Comparison of ENCODE assay signal across 31 cellular contexts in genomic region chr16:80664226-80664625, GRCh38.
"Had no signal": no experiment of that assay in that cellular context is flagged by ENCODE, and none has a peak within 500 bp of the region (broad histone marks: within the 10 kb centered on the region; RNA-seq: fewer than 3 reads in every experiment).

No MANE protein-coding gene starts in this region.

- H3K4me3 ChIP-seq: ascending aorta, cardiac muscle cell, colonic mucosa, dorsolateral prefrontal cortex, heart left ventricle, pancreas, psoas muscle, thoracic aorta, uterus had no signal

- H3K27ac Mint-ChIP-seq: activated CD4-positive, alpha-beta T cell treated with anti-CD3 and anti-CD28 coated beads, Interleukin-2, amount 10 ng/mL, durations not matched to agents 7 days and 5 days; activated CD8-positive, alpha-beta T cell treated with anti-CD3 and anti-CD28 coated beads for 36 hours; activated naive CD4-positive, alpha-beta T cell treated with anti-CD3 and anti-CD28 coated beads for 36 hours; activated naive CD8-positive, alpha-beta T cell treated with anti-CD3 and anti-CD28 coated beads, Interleukin-2, amount 10 ng/mL, durations not matched to agents 7 days and 5 days; activated T-cell treated with anti-CD3 and anti-CD28 coated beads, Interleukin-2, amount 50 U/mL, for 72 hours; brain; effector memory CD8-positive, alpha-beta T cell; immature natural killer cell; type B pancreatic cell had no signal

- H3K36me3 ChIP-seq: ascending aorta, cardiac muscle cell, colonic mucosa, heart left ventricle, pancreas, thoracic aorta, uterus had no signal

- H3K4me1 ChIP-seq: ascending aorta, colonic mucosa, pancreas, psoas muscle, uterus had no signal

- DNase-seq: activated CD4-positive, alpha-beta T cell treated with anti-CD3 and anti-CD28 coated beads, Interleukin-2, amount 10 ng/mL, durations not matched to agents 7 days and 5 days; activated CD4-positive, CD25-positive, alpha-beta regulatory T cell treated with anti-CD3 and anti-CD28 coated beads, Interleukin-2, amount 50 U/mL, for 72 hours; activated CD8-positive, alpha-beta T cell treated with anti-CD3 and anti-CD28 coated beads for 36 hours; activated effector memory CD4-positive, alpha-beta T cell treated with Interleukin-2 at 50 U/mL for 16 hours; activated naive CD4-positive, alpha-beta T cell treated with anti-CD3 and anti-CD28 coated beads for 36 hours; activated naive CD8-positive, alpha-beta T cell treated with anti-CD3 and anti-CD28 coated beads, Interleukin-2, amount 10 ng/mL, durations not matched to agents 7 days and 5 days; activated T-cell treated with anti-CD3 and anti-CD28 coated beads for 4 hours; activated T-cell treated with anti-CD3 and anti-CD28 coated beads, Interleukin-2, amount 50 U/mL, for 72 hours; cerebellar nuclear complex; colonic mucosa; dorsolateral prefrontal cortex; effector memory CD8-positive, alpha-beta T cell; foreskin fibroblast; heart left ventricle; hypothalamus; immature natural killer cell; midbrain; naive thymus-derived CD4-positive, alpha-beta T cell; nucleus accumbens; pancreas; psoas muscle; right cardiac atrium; stimulated activated CD4-positive, alpha-beta T cell treated with anti-CD3 and anti-CD28 coated beads, Interleukin-4, amount 100 ng/mL, for 1 hour; stimulated activated naive CD8-positive, alpha-beta T cell treated with anti-CD3 and anti-CD28 coated beads, Interleukin-15, Interleukin-2, amounts not matched to agents 100 U/mL and 50 U/mL, for 24 hours; T1000; uterus had no signal

- H3K36me3 Mint-ChIP-seq: brain, immature natural killer cell, type B pancreatic cell had no signal

- H3K27ac ChIP-seq: ascending aorta, cardiac muscle cell, colonic mucosa, dorsolateral prefrontal cortex, heart left ventricle, pancreas, psoas muscle, thoracic aorta, uterus had no signal

- H3K27me3 Mint-ChIP-seq: activated CD4-positive, alpha-beta T cell treated with anti-CD3 and anti-CD28 coated beads, Interleukin-2, amount 10 ng/mL, durations not matched to agents 7 days and 5 days; activated CD8-positive, alpha-beta T cell treated with anti-CD3 and anti-CD28 coated beads for 36 hours; activated naive CD8-positive, alpha-beta T cell treated with anti-CD3 and anti-CD28 coated beads, Interleukin-2, amount 10 ng/mL, durations not matched to agents 7 days and 5 days; effector memory CD8-positive, alpha-beta T cell; naive thymus-derived CD4-positive, alpha-beta T cell had no signal

- H3K4me1 Mint-ChIP-seq: brain, immature natural killer cell had no signal

- H3K4me3 Mint-ChIP-seq: activated CD4-positive, alpha-beta T cell treated with anti-CD3 and anti-CD28 coated beads, Interleukin-2, amount 10 ng/mL, durations not matched to agents 7 days and 5 days; activated CD8-positive, alpha-beta T cell treated with anti-CD3 and anti-CD28 coated beads for 36 hours; activated naive CD4-positive, alpha-beta T cell treated with anti-CD3 and anti-CD28 coated beads for 36 hours; activated naive CD8-positive, alpha-beta T cell treated with anti-CD3 and anti-CD28 coated beads, Interleukin-2, amount 10 ng/mL, durations not matched to agents 7 days and 5 days; activated T-cell treated with anti-CD3 and anti-CD28 coated beads, Interleukin-2, amount 50 U/mL, for 72 hours; brain; effector memory CD8-positive, alpha-beta T cell; immature natural killer cell; naive thymus-derived CD4-positive, alpha-beta T cell; type B pancreatic cell had no signal

- H3K27me3 ChIP-seq: ascending aorta, cardiac muscle cell, colonic mucosa, dorsolateral prefrontal cortex, heart left ventricle, pancreas, uterus had no signal

- H3K9me3 ChIP-seq: colonic mucosa, pancreas, thoracic aorta, uterus had no signal

- ATAC-seq: activated CD8-positive, alpha-beta T cell treated with anti-CD3 and anti-CD28 coated beads for 36 hours; activated T-cell treated with anti-CD3 and anti-CD28 coated beads, Interleukin-2, amount 50 U/mL, for 72 hours; effector memory CD8-positive, alpha-beta T cell; heart left ventricle; pancreas; psoas muscle; right cardiac atrium; stimulated activated naive CD8-positive, alpha-beta T cell treated with anti-CD3 and anti-CD28 coated beads, Interleukin-15, Interleukin-2, amounts not matched to agents 100 U/mL and 50 U/mL, for 24 hours had no signal
